28 cellular contexts compared by ENCODE assay signal in the genomic region with DNA sequence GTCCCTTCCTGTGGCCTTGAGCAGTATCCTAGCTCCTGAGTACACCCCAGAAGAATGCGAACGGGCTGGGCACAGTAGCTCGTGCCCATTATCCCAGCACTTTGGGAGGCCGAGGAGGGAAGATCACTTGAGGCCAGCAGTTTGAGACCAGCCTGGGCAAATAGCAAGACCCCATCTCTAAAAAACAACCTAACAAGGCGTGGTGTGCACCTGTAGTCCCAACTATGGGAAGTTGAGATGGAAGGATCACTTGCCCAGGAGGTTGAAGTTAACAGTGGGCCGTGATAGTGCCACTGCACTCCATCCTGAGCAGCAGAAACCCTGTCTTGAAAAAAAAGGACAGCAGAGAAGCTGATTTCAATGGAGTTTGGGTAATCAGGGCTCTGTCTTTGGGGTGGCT. TPM values are rescaled to one million over a fixed set of nuclear protein-coding genes. Genes with fewer than 3 reads are reported as not detected.
DNase-seq lines count a peak whose midpoint lies in the region; ATAC-seq, FAIRE-seq and TF ChIP-seq lines count a peak whose summit lies in the region.
"Had no signal": no experiment of that assay in that cellular context is flagged by ENCODE, and none has a peak within 500 bp of the region (broad histone marks: within the 10 kb centered on the region; RNA-seq: fewer than 3 reads in every experiment).

No MANE protein-coding gene starts in this region.

- H3K9me1 ChIP-seq in K562 (ENCODE audit: control insufficient read depth, insufficient read depth, low read length) = peaks cover 3% of the 10 kb centered on the region

- H3K9me3 ChIP-seq in AG04450 (ENCODE audit: control insufficient read depth, insufficient read depth, low read length) = no peaks in the 10 kb centered on the region; the same call in 1 of the 2 replicates
- no peaks in the 10 kb centered on the region for H3K9me3 ChIP-seq in NT2/D1 (ENCODE audit: insufficient read depth, low read length)
- no peaks in the 10 kb centered on the region for H3K9me3 ChIP-seq in K562 (replicated peaks; ENCODE audit: control insufficient read depth, insufficient read depth, low read depth, low read length)
- H3K9me3 ChIP-seq: left ventricle myocardium inferior, sigmoid colon, SK-N-SH had no signal

- no peak for DNase-seq in T-helper 2 cell treated with Interferon-gamma antibody and Interleukin-4, amounts not matched to agents 5 μg/mL and 100 μg/mL, for 36 hours (ENCODE audit: low spot score)
- DNase-seq in T-helper 2 cell (no peak), AG04450 (ENCODE audit: low read depth, low spot score) (no peak), NT2/D1 (ENCODE audit: low read depth, low spot score) (no peak), K562 (ENCODE audit: extremely low read depth in 1 of 4, low spot score in 3 of 4) (no peak), iPS-NIHi11 (ENCODE audit: low spot score) (no peak), occipital lobe (lab: John Stamatoyannopoulos, UW) (no peak)
- DNase-seq: 8988T; activated CD4-positive, alpha-beta T cell treated with anti-CD3 and anti-CD28 coated beads, Interleukin-2, amount 10 ng/mL, durations not matched to agents 7 days and 5 days; activated naive CD4-positive, alpha-beta T cell; aorta; DMS53; GDM1; H9; hypothalamus; left ventricle myocardium inferior; NCI-H1092 treated with DMSO at 0.1 percent for 48 hours; NCI-H187 treated with DMSO at 0.1 percent for 48 hours; nephron progenitor cell; sigmoid colon; SK-N-SH; stimulated activated CD4-positive, alpha-beta T cell treated with anti-CD3 and anti-CD28 coated beads, Interleukin-15, amount 100 ng/mL, for 24 hours; T-helper 17 cell had no signal

- no peak for ATAC-seq in K562
- ATAC-seq in activated T-helper 17 cell treated with anti-CD3 and anti-CD28 coated beads, Interleukin-2, amount 50 U/mL, for 72 hours (replicated peaks) = no peak
- ATAC-seq: T-helper 17 cell had no signal

- H3K4me2 ChIP-seq in K562 (ENCODE audit: insufficient read depth, low read length) = no peak overlapping the region
- H3K4me2 ChIP-seq: SK-N-SH had no signal

- H3K9ac ChIP-seq in NT2/D1 (ENCODE audit: insufficient read length, low read depth) (peak overlapping the region; percentile 44), K562 (ENCODE audit: insufficient read depth in 1 of 2, low read depth in 2 of 2, low read length in 2 of 2) (peak overlapping the region in 1 of 2 experiments; percentile 84; a peak in 2 of 4 replicates)
- H3K9ac ChIP-seq: SK-N-SH had no signal

- H3K27me3 Mint-ChIP-seq in T-helper 2 cell treated with Interferon-gamma antibody and Interleukin-4, amounts not matched to agents 5 μg/mL and 100 μg/mL, for 36 hours (ENCODE audit: low read depth) = no peaks in the 10 kb centered on the region
- no peaks in the 10 kb centered on the region for H3K27me3 Mint-ChIP-seq in activated T-helper 17 cell treated with anti-CD3 and anti-CD28 coated beads, Interleukin-2, amount 50 U/mL, for 72 hours
- H3K27me3 Mint-ChIP-seq: activated CD4-positive, alpha-beta T cell treated with anti-CD3 and anti-CD28 coated beads, Interleukin-2, amount 10 ng/mL, durations not matched to agents 7 days and 5 days; dendritic cell treated with granulocyte-macrophage colony-stimulating factor and Interleukin-4, amounts not matched to agents 40 ng/mL and 50 ng/mL, for 4 days; T-helper 17 cell; type B pancreatic cell had no signal

- H3K4me3 Mint-ChIP-seq in T-helper 2 cell treated with Interferon-gamma antibody and Interleukin-4, amounts not matched to agents 5 μg/mL and 100 μg/mL, for 36 hours = peak overlapping the region; percentile 29
- no peak overlapping the region for H3K4me3 Mint-ChIP-seq in activated T-helper 17 cell treated with anti-CD3 and anti-CD28 coated beads, Interleukin-2, amount 50 U/mL, for 72 hours
- H3K4me3 Mint-ChIP-seq: activated CD4-positive, alpha-beta T cell treated with anti-CD3 and anti-CD28 coated beads, Interleukin-2, amount 10 ng/mL, durations not matched to agents 7 days and 5 days; dendritic cell treated with granulocyte-macrophage colony-stimulating factor and Interleukin-4, amounts not matched to agents 40 ng/mL and 50 ng/mL, for 4 days; mesothelial cell of epicardium; nephron progenitor cell; T-helper 17 cell had no signal

- H3K4me1 ChIP-seq in NT2/D1 (ENCODE audit: insufficient read depth, insufficient read length) = peaks cover 12% of the 10 kb centered on the region
- peaks cover 14 to 46% of the 10 kb centered on the region in 2 experiments; a peak in 4 of 5 replicates for H3K4me1 ChIP-seq in K562 (replicated peaks in 1 of 2; ENCODE audit: control insufficient read depth in 2 of 2, insufficient read depth in 2 of 2, low read length in 2 of 2)

- peaks cover 56% of the 10 kb centered on the region for H3K79me2 ChIP-seq in K562 (ENCODE audit: control insufficient read depth, insufficient read depth, low read length)

- CTCF ChIA-PET in AG04450 (lab: Charles Lee) = interaction anchor here (0.6 kb wide), 1 partner anchor 882 kb away, joined by 3 read pairs; no protein-coding TSS in a partner anchor
- CTCF ChIA-PET in K562 (lab: Yijun Ruan, JAX; ENCODE audit: low intra/inter-chr PET ratio) = no interaction called here

- TF ChIP-seq CTCF in AG04450 (IDR thresholded peaks at IDR 0.05; ENCODE audit: low read depth, low read length) (no peak), K562 (IDR thresholded peaks at IDR 0.05 in 2 of 3, conservative IDR thresholded peaks at IDR 0.05 in 1 of 3; ENCODE audit: insufficient read depth in 2 of 3, low read depth in 1 of 3, low read length in 3 of 3) (no peak)

- H3K4me1 Mint-ChIP-seq in T-helper 2 cell treated with Interferon-gamma antibody and Interleukin-4, amounts not matched to agents 5 μg/mL and 100 μg/mL, for 36 hours (ENCODE audit: low read depth) = peaks cover 11% of the 10 kb centered on the region
- peaks cover 6% of the 10 kb centered on the region for H3K4me1 Mint-ChIP-seq in activated T-helper 17 cell treated with anti-CD3 and anti-CD28 coated beads, Interleukin-2, amount 50 U/mL, for 72 hours

- H3K36me3 Mint-ChIP-seq in T-helper 2 cell treated with Interferon-gamma antibody and Interleukin-4, amounts not matched to agents 5 μg/mL and 100 μg/mL, for 36 hours (ENCODE audit: low read depth) = peaks cover 33% of the 10 kb centered on the region
- H3K36me3 Mint-ChIP-seq in activated T-helper 17 cell treated with anti-CD3 and anti-CD28 coated beads, Interleukin-2, amount 50 U/mL, for 72 hours (ENCODE audit: low read depth) = peaks cover 59% of the 10 kb centered on the region
- H3K36me3 Mint-ChIP-seq: type B pancreatic cell had no signal

- POLR2A ChIA-PET in AG04450 (lab: Yijun Ruan, JAX) = no interaction called here
- POLR2A ChIA-PET in K562 (lab: Yijun Ruan, JAX) = interaction anchor here (0.6 to 2.5 kb wide), 4 partner anchors 9 to 62 kb away, joined by 3 to 12 read pairs (median 4); no protein-coding TSS in a partner anchor

- H2AFZ ChIP-seq in K562 (ENCODE audit: low read depth, low read length) = no peak overlapping the region

- H3K27ac Mint-ChIP-seq in T-helper 2 cell treated with Interferon-gamma antibody and Interleukin-4, amounts not matched to agents 5 μg/mL and 100 μg/mL, for 36 hours = no peak overlapping the region
- H3K27ac Mint-ChIP-seq in activated T-helper 17 cell treated with anti-CD3 and anti-CD28 coated beads, Interleukin-2, amount 50 U/mL, for 72 hours = no peak overlapping the region
- H3K27ac Mint-ChIP-seq: activated CD4-positive, alpha-beta T cell treated with anti-CD3 and anti-CD28 coated beads, Interleukin-2, amount 10 ng/mL, durations not matched to agents 7 days and 5 days; mesothelial cell of epicardium; nephron progenitor cell; T-helper 17 cell; type B pancreatic cell had no signal

- H3K27ac ChIP-seq in AG04450 (ENCODE audit: low read depth, low read length) (peak overlapping the region; percentile 31), K562 (ENCODE audit: extremely low read depth, low read depth, low read length) (peak overlapping the region; percentile 39)
- H3K27ac ChIP-seq: left ventricle myocardium inferior, sigmoid colon had no signal

- TF ChIP-seq RAD21 in K562 (CRISPR knock-in tag; conservative IDR thresholded peaks at IDR 0.05 in 1 of 2, IDR thresholded peaks at IDR 0.05 in 1 of 2) = no peak

- TF ChIP-seq POLR2A in K562 (conservative IDR thresholded peaks at IDR 0.05) = no peak

- no peak for FAIRE-seq in K562 (lab: Jason Lieb, UNC)
- FAIRE-seq: GM18507 had no signal

- no TSS peak for BruUV-seq in K562 (replicated peaks; lab: Mats Ljungman, UMichigan)

- intact Hi-C loops in K562 (cut with micrococcal nuclease) = no loop called here

- H3K27me3 ChIP-seq in AG04450 (ENCODE audit: control insufficient read depth, insufficient read depth, low read length) (no peaks in the 10 kb centered on the region), NT2/D1 (ENCODE audit: insufficient read depth, insufficient read length) (no peaks in the 10 kb centered on the region), K562 (ENCODE audit: control insufficient read depth in 2 of 2, insufficient read depth in 2 of 2, low read length in 2 of 2) (no peaks in the 10 kb centered on the region)
- H3K27me3 ChIP-seq: sigmoid colon had no signal

- peaks cover 56% of the 10 kb centered on the region for H3K36me3 ChIP-seq in NT2/D1 (ENCODE audit: insufficient read depth, insufficient read length, low read length)
- peaks cover 48% of the 10 kb centered on the region for H3K36me3 ChIP-seq in K562 (ENCODE audit: control insufficient read depth, insufficient read depth, low read length)

- no peak overlapping the region for H3K4me3 ChIP-seq in AG04450 (ENCODE audit: low read depth, low read length)
- H3K4me3 ChIP-seq in NT2/D1 (ENCODE audit: insufficient read length, low read depth) = no peak overlapping the region
- no peak overlapping the region for H3K4me3 ChIP-seq in K562
- H3K4me3 ChIP-seq: left ventricle myocardium inferior, sigmoid colon had no signal

- no peak for TF ChIP-seq EP300 in K562 (IDR thresholded peaks at IDR 0.05; ENCODE audit: low read length)

- H3K9me3 Mint-ChIP-seq in T-helper 2 cell treated with Interferon-gamma antibody and Interleukin-4, amounts not matched to agents 5 μg/mL and 100 μg/mL, for 36 hours = no peaks in the 10 kb centered on the region
- no peaks in the 10 kb centered on the region for H3K9me3 Mint-ChIP-seq in activated T-helper 17 cell treated with anti-CD3 and anti-CD28 coated beads, Interleukin-2, amount 50 U/mL, for 72 hours
- H3K9me3 Mint-ChIP-seq: activated CD4-positive, alpha-beta T cell treated with anti-CD3 and anti-CD28 coated beads, Interleukin-2, amount 10 ng/mL, durations not matched to agents 7 days and 5 days; dendritic cell treated with granulocyte-macrophage colony-stimulating factor and Interleukin-4, amounts not matched to agents 40 ng/mL and 50 ng/mL, for 4 days; H9; mesothelial cell of epicardium; nephron progenitor cell; type B pancreatic cell had no signal

- H4K20me1 ChIP-seq in K562 (replicated peaks; ENCODE audit: control insufficient read depth, insufficient read depth, low read length) = peaks cover 24% of the 10 kb centered on the region

- in situ Hi-C loops in K562 (cut with MboI) = no loop called here

- WGBS in K562 (ENCODE audit: insufficient coverage, low coverage, missing lambda C conversion rate) = 91% methylated on average over 6 of the region's 6 CpGs

RNA-seq across cellular contexts. Expression of a gene that starts 3.3 kb away (rescaled TPM):
- polyA plus RNA-seq in AG04450 (2011; rRNA removed) (940 and 1,115 TPM in 2 replicates), K562 (2011; rRNA removed) (687 and 817 TPM in 2 replicates), K562 (2014; fragmentation: Illumina TruSeq; extraction: Trizol) (528 and 867 TPM in 2 replicates), K562 (2014; fragmentation: Nextera tagmentation; extraction: Ambion mirVana) (1,000 to 10,000 TPM; 1,853 to 1,893 TPM), K562 (2014; rRNA removed) (1,548 and 1,633 TPM in 2 replicates)
- 767 and 795 TPM in 2 replicates for polyA minus RNA-seq in AG04450 (2011; rRNA and poly(A)+ RNA removed)
- 170 and 292 TPM in 2 replicates for total RNA-seq in K562 (2011; cell fraction: chromatin; rRNA removed; ENCODE audit: low replicate concordance)
- 396 and 422 TPM in 2 replicates for total RNA-seq in K562 (2011; cell fraction: nucleolus; rRNA removed)
- 508 and 986 TPM in 2 replicates for total RNA-seq in K562 (2011; cell fraction: nucleoplasm; rRNA removed)
- total RNA-seq in K562 (2014; rRNA removed) (1,805 and 1,933 TPM in 2 replicates), K562 (2014; rRNA removed; fragmentation: Illumina TruSeq; extraction: Trizol) (1,134 and 1,237 TPM in 2 replicates), K562 (2015; rRNA removed; fragmentation: Illumina TruSeq; extraction: Trizol) (1,326 and 1,329 TPM in 2 replicates), K562 (2021) (3,807 and 3,932 TPM in 2 replicates), occipital lobe (227 TPM)
- polyA plus RNA-seq in K562 (2011; cell fraction: cytosol; rRNA removed) = 1,159 and 2,082 TPM in 2 replicates
- 711 and 782 TPM in 2 replicates for polyA plus RNA-seq in K562 (2011; cell fraction: nucleus; rRNA removed)
- 2,625 and 2,975 TPM in 2 replicates for polyA plus RNA-seq in K562 (2012)
- 836 and 845 TPM in 2 replicates for polyA minus RNA-seq in K562 (2011; rRNA and poly(A)+ RNA removed)
- 1,403 and 1,771 TPM in 2 replicates for polyA minus RNA-seq in K562 (2011; cell fraction: cytosol; rRNA and poly(A)+ RNA removed)
- polyA minus RNA-seq in K562 (2011; cell fraction: nucleus; rRNA and poly(A)+ RNA removed) = 148 and 275 TPM in 2 replicates
- 1,000 to 10,000 TPM; 2,744 to 3,086 TPM for total RNA-seq in activated T-helper 17 cell treated with anti-CD3 and anti-CD28 coated beads, Interleukin-2, amount 50 U/mL, for 72 hours

RNA-seq across cellular contexts. Expression of a gene that starts 5.7 kb away (rescaled TPM):
- polyA plus RNA-seq in AG04450 (2011; rRNA removed) (17.3 and 29.3 TPM in 2 replicates), K562 (2011; rRNA removed) (6.9 and 29.3 TPM in 2 replicates), K562 (2014; fragmentation: Illumina TruSeq; extraction: Trizol) (21.4 and 37.1 TPM in 2 replicates), K562 (2014; fragmentation: Nextera tagmentation; extraction: Ambion mirVana) (under 1 TPM; 0.39 TPM), K562 (2014; rRNA removed) (36.4 and 49.4 TPM in 2 replicates)
- polyA minus RNA-seq in AG04450 (2011; rRNA and poly(A)+ RNA removed) = 31.5 and 47.7 TPM in 2 replicates
- 83.1 and 391 TPM in 2 replicates for total RNA-seq in K562 (2011; cell fraction: chromatin; rRNA removed; ENCODE audit: low replicate concordance)
- 282 and 286 TPM in 2 replicates for total RNA-seq in K562 (2011; cell fraction: nucleolus; rRNA removed)
- total RNA-seq in K562 (2011; cell fraction: nucleoplasm; rRNA removed) = 136 and 157 TPM in 2 replicates
- total RNA-seq in K562 (2014; rRNA removed) (22.2 and 32.0 TPM in 2 replicates), K562 (2014; rRNA removed; fragmentation: Illumina TruSeq; extraction: Trizol) (3.6 and 5.0 TPM in 2 replicates), K562 (2015; rRNA removed; fragmentation: Illumina TruSeq; extraction: Trizol) (8.4 and 9.0 TPM in 2 replicates), K562 (2021) (87.1 and 87.5 TPM in 2 replicates), occipital lobe (5.3 TPM)
- 10.0 and 17.9 TPM in 2 replicates for polyA plus RNA-seq in K562 (2011; cell fraction: cytosol; rRNA removed)
- 266 and 420 TPM in 2 replicates for polyA plus RNA-seq in K562 (2011; cell fraction: nucleus; rRNA removed)
- polyA plus RNA-seq in K562 (2012) = 39.2 and 88.0 TPM in 2 replicates
- 9.2 and 12.6 TPM in 2 replicates for polyA minus RNA-seq in K562 (2011; rRNA and poly(A)+ RNA removed)
- 26.3 TPM in 2 replicates for polyA minus RNA-seq in K562 (2011; cell fraction: cytosol; rRNA and poly(A)+ RNA removed)
- 88.9 and 90.9 TPM in 2 replicates for polyA minus RNA-seq in K562 (2011; cell fraction: nucleus; rRNA and poly(A)+ RNA removed)
- total RNA-seq in activated T-helper 17 cell treated with anti-CD3 and anti-CD28 coated beads, Interleukin-2, amount 50 U/mL, for 72 hours = 10 to 100 TPM; 36.8 to 39.3 TPM

RNA-seq across cellular contexts. Expression of a gene that starts 8.0 kb away (rescaled TPM):
- 5.7 and 8.2 TPM in 2 replicates for polyA plus RNA-seq in AG04450 (2011; rRNA removed)
- 2.9 and 3.6 TPM in 2 replicates for polyA minus RNA-seq in AG04450 (2011; rRNA and poly(A)+ RNA removed)
- 31.9 and 139 TPM in 2 replicates for total RNA-seq in K562 (2011; cell fraction: chromatin; rRNA removed; ENCODE audit: low replicate concordance)
- total RNA-seq in K562 (2011; cell fraction: nucleolus; rRNA removed) = 157 and 166 TPM in 2 replicates
- total RNA-seq in K562 (2011; cell fraction: nucleoplasm; rRNA removed) = 58.5 and 69.8 TPM in 2 replicates
- 13.2 and 18.7 TPM in 2 replicates for total RNA-seq in K562 (2014; rRNA removed)
- total RNA-seq in K562 (2014; rRNA removed; fragmentation: Illumina TruSeq; extraction: Trizol) = 0.95 and 1.0 TPM in 2 replicates
- 7.3 and 7.6 TPM in 2 replicates for total RNA-seq in K562 (2015; rRNA removed; fragmentation: Illumina TruSeq; extraction: Trizol)
- 31.3 and 32.1 TPM in 2 replicates for total RNA-seq in K562 (2021)
- polyA plus RNA-seq in K562 (2011; rRNA removed) = 8.5 and 20.7 TPM in 2 replicates
- polyA plus RNA-seq in K562 (2011; cell fraction: cytosol; rRNA removed) = 13.4 and 29.0 TPM in 2 replicates
- 284 and 380 TPM in 2 replicates for polyA plus RNA-seq in K562 (2011; cell fraction: nucleus; rRNA removed)
- polyA plus RNA-seq in K562 (2012) = 20.6 and 37.0 TPM in 2 replicates
- polyA plus RNA-seq in K562 (2014; fragmentation: Illumina TruSeq; extraction: Trizol) = 3.0 and 11.1 TPM in 2 replicates
- polyA plus RNA-seq in K562 (2014; fragmentation: Nextera tagmentation; extraction: Ambion mirVana) = under 1 TPM; 0.32 to 0.36 TPM
- polyA plus RNA-seq in K562 (2014; rRNA removed) = 47.5 and 52.7 TPM in 2 replicates
- 2.6 and 3.2 TPM in 2 replicates for polyA minus RNA-seq in K562 (2011; rRNA and poly(A)+ RNA removed)
- polyA minus RNA-seq in K562 (2011; cell fraction: cytosol; rRNA and poly(A)+ RNA removed) = 11.4 and 11.9 TPM in 2 replicates
- polyA minus RNA-seq in K562 (2011; cell fraction: nucleus; rRNA and poly(A)+ RNA removed) = 53.5 and 55.9 TPM in 2 replicates
- total RNA-seq in occipital lobe = 5.1 TPM
- 10 to 100 TPM; 35.8 to 43.8 TPM for total RNA-seq in activated T-helper 17 cell treated with anti-CD3 and anti-CD28 coated beads, Interleukin-2, amount 50 U/mL, for 72 hours

RNA-seq across cellular contexts. Expression of a gene that starts 14.7 kb away (rescaled TPM):
- polyA plus RNA-seq in AG04450 (2011; rRNA removed) (0.26 and 0.36 TPM in 2 replicates), K562 (2011; rRNA removed) (5.7 and 15.1 TPM in 2 replicates), K562 (2014; fragmentation: Illumina TruSeq; extraction: Trizol) (7.2 and 13.1 TPM in 2 replicates), K562 (2014; fragmentation: Nextera tagmentation; extraction: Ambion mirVana) (under 1 TPM; 0.10 to 0.13 TPM), K562 (2014; rRNA removed) (40.7 and 51.0 TPM in 2 replicates)
- polyA minus RNA-seq in AG04450 (2011; rRNA and poly(A)+ RNA removed) = 0.18 TPM in 1 of 2 replicates, not detected in the other
- 32.8 and 134 TPM in 2 replicates for total RNA-seq in K562 (2011; cell fraction: chromatin; rRNA removed; ENCODE audit: low replicate concordance)
- total RNA-seq in K562 (2011; cell fraction: nucleolus; rRNA removed) = 116 and 120 TPM in 2 replicates
- total RNA-seq in K562 (2011; cell fraction: nucleoplasm; rRNA removed) = 53.6 and 58.1 TPM in 2 replicates
- total RNA-seq in K562 (2014; rRNA removed) (19.7 and 21.9 TPM in 2 replicates), K562 (2014; rRNA removed; fragmentation: Illumina TruSeq; extraction: Trizol) (0.86 and 2.3 TPM in 2 replicates), K562 (2015; rRNA removed; fragmentation: Illumina TruSeq; extraction: Trizol) (5.8 and 6.0 TPM in 2 replicates), K562 (2021) (29.0 and 35.7 TPM in 2 replicates), occipital lobe (0.31 TPM)
- polyA plus RNA-seq in K562 (2011; cell fraction: cytosol; rRNA removed) = 5.8 and 17.5 TPM in 2 replicates
- polyA plus RNA-seq in K562 (2011; cell fraction: nucleus; rRNA removed) = 229 and 325 TPM in 2 replicates
- 22.7 and 54.8 TPM in 2 replicates for polyA plus RNA-seq in K562 (2012)
- polyA minus RNA-seq in K562 (2011; rRNA and poly(A)+ RNA removed) = 0.84 and 1.6 TPM in 2 replicates
- 5.2 and 6.3 TPM in 2 replicates for polyA minus RNA-seq in K562 (2011; cell fraction: cytosol; rRNA and poly(A)+ RNA removed)
- 24.2 and 30.4 TPM in 2 replicates for polyA minus RNA-seq in K562 (2011; cell fraction: nucleus; rRNA and poly(A)+ RNA removed)
- 1 to 10 TPM; 1.4 to 1.9 TPM for total RNA-seq in activated T-helper 17 cell treated with anti-CD3 and anti-CD28 coated beads, Interleukin-2, amount 50 U/mL, for 72 hours

RNA-seq across cellular contexts. Expression of a gene that starts 15.0 kb away (rescaled TPM):
- polyA plus RNA-seq in AG04450 (2011; rRNA removed) (11.3 and 11.5 TPM in 2 replicates), K562 (2011; rRNA removed) (9.3 and 32.2 TPM in 2 replicates), K562 (2014; fragmentation: Illumina TruSeq; extraction: Trizol) (15.0 and 37.3 TPM in 2 replicates), K562 (2014; fragmentation: Nextera tagmentation; extraction: Ambion mirVana) (under 1 TPM; 0.41 to 0.44 TPM), K562 (2014; rRNA removed) (30.0 and 32.8 TPM in 2 replicates)
- polyA minus RNA-seq in AG04450 (2011; rRNA and poly(A)+ RNA removed) = 8.6 and 14.8 TPM in 2 replicates
- 18.6 and 84.0 TPM in 2 replicates for total RNA-seq in K562 (2011; cell fraction: chromatin; rRNA removed; ENCODE audit: low replicate concordance)
- 75.0 and 76.5 TPM in 2 replicates for total RNA-seq in K562 (2011; cell fraction: nucleolus; rRNA removed)
- 35.6 and 39.5 TPM in 2 replicates for total RNA-seq in K562 (2011; cell fraction: nucleoplasm; rRNA removed)
- total RNA-seq in K562 (2014; rRNA removed) (17.0 and 21.5 TPM in 2 replicates), K562 (2014; rRNA removed; fragmentation: Illumina TruSeq; extraction: Trizol) (2.5 and 3.0 TPM in 2 replicates), K562 (2015; rRNA removed; fragmentation: Illumina TruSeq; extraction: Trizol) (11.4 and 11.8 TPM in 2 replicates), K562 (2021) (54.7 and 55.4 TPM in 2 replicates), occipital lobe (15.0 TPM)
- 10.7 and 26.2 TPM in 2 replicates for polyA plus RNA-seq in K562 (2011; cell fraction: cytosol; rRNA removed)
- polyA plus RNA-seq in K562 (2011; cell fraction: nucleus; rRNA removed) = 46.7 and 86.6 TPM in 2 replicates
- 25.7 and 28.8 TPM in 2 replicates for polyA plus RNA-seq in K562 (2012)
- 6.1 and 7.3 TPM in 2 replicates for polyA minus RNA-seq in K562 (2011; rRNA and poly(A)+ RNA removed)
- polyA minus RNA-seq in K562 (2011; cell fraction: cytosol; rRNA and poly(A)+ RNA removed) = 19.8 and 31.9 TPM in 2 replicates
- 14.7 and 16.0 TPM in 2 replicates for polyA minus RNA-seq in K562 (2011; cell fraction: nucleus; rRNA and poly(A)+ RNA removed)
- 10 to 100 TPM; 27.9 to 62.2 TPM for total RNA-seq in activated T-helper 17 cell treated with anti-CD3 and anti-CD28 coated beads, Interleukin-2, amount 50 U/mL, for 72 hours
